In the genomic region with DNA sequence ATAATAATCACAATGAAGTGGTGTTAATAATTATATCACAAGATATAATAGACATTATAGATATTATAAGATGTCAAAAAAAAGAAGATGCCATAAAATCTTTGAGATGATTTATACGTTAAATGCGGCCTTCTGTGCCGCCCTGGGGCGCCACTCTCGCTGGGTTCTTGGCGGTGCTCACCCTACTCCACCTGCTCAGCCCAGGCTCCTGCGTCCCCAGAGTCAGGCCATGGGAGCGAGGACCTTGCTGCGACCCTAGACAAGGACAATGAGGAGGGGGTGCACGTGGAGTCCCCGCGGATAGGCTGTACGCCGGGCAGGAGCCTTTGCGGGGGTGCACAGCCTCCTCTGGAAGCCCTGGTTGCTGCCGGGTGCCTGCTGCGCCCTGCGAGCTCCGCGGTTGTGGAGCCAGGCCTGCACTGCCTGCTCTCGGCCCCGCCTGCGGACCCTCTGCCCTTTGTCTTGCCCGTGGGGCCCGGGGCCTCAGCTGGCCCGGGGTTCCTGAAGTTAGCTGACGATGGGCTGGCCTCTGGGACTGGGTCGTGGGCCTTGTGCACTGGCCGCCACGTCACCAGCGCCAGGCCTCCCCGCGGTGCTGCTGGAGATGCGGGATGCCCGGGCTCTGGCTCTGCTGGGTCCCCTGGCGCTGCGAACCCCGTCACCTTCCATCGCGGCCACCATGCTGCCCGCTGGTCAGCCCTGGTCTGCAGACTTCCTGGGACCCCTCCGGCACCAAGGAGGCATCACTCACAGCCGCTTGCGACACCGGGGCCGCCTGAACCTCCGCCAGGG, we compare ENCODE assay signal across 19 cellular contexts. TPM values are rescaled to one million over a fixed set of nuclear protein-coding genes. Genes with fewer than 3 reads are reported as not detected.
"Had no signal": no experiment of that assay in that cellular context is flagged by ENCODE, and none has a peak within 500 bp of the region (broad histone marks: within the 10 kb centered on the region; RNA-seq: fewer than 3 reads in every experiment).

No MANE protein-coding gene starts in this region.

RNA-seq across cellular contexts. Expression of a gene that starts 35.6 kb away (rescaled TPM):
- total RNA-seq: activated naive CD4-positive, alpha-beta T cell treated with anti-CD3 and anti-CD28 coated beads for 36 hours; activated naive CD4-positive, alpha-beta T cell treated with anti-CD3 and anti-CD28 coated beads, Interleukin-2, amount 50 U/mL, for 72 hours; activated naive CD8-positive, alpha-beta T cell treated with anti-CD3 and anti-CD28 coated beads, Interleukin-2, amount 10 ng/mL, durations not matched to agents 7 days and 5 days; activated T-cell treated with anti-CD3 and anti-CD28 coated beads, Interleukin-2, amount 50 U/mL, for 4 hours; activated T-cell treated with anti-CD3 and anti-CD28 coated beads, Interleukin-2, amount 50 U/mL, for 72 hours; activated T-helper 1 cell treated with anti-CD3 and anti-CD28 coated beads, Interleukin-12 subunit alpha, Interleukin-12 subunit beta, Interleukin-2, Interleukin-4 antibody, amounts not matched to agents 30 ng/mL and 10 ng/mL and 1 ng/mL, durations not matched to agents 14 hours and 24 hours and 36 hours; activated T-helper 17 cell treated with anti-CD3 and anti-CD28 coated beads, Interleukin-2, amount 50 U/mL, for 72 hours; activated T-helper 2 cell treated with anti-CD3 and anti-CD28 coated beads, Interferon-gamma antibody, Interleukin-2, Interleukin-4, amounts not matched to agents 10 μg/mL and 5 μg/mL and 100 μg/mL, durations not matched to agents 14 hours and 24 hours and 36 hours; adrenal gland; ascending aorta; astrocyte; body of pancreas; breast epithelium; bronchial epithelial cell; cardiac muscle cell; cardiac septum; cerebellum; chondrocyte had no signal
- polyA plus RNA-seq: adipose tissue, adrenal gland, cardiac muscle cell had no signal
